ENCODE assay signal across 15 cellular contexts in genomic region chr3:48655063-48655462, GRCh38. TPM values are rescaled to one million over a fixed set of nuclear protein-coding genes. Genes with fewer than 3 reads are reported as not detected.
DNase-seq lines count a peak whose midpoint lies in the region; ATAC-seq and TF ChIP-seq lines count a peak whose summit lies in the region.
"Had no signal": no experiment of that assay in that cellular context is flagged by ENCODE, and none has a peak within 500 bp of the region (broad histone marks: within the 10 kb centered on the region; RNA-seq: fewer than 3 reads in every experiment).

No MANE protein-coding gene starts in this region.

- peak overlapping the region; percentile 88 for H3K27ac Mint-ChIP-seq in stimulated activated naive CD8-positive, alpha-beta T cell treated with anti-CD3 and anti-CD28 coated beads, Interleukin-15, Interleukin-2, amounts not matched to agents 100 ng/mL and 50 ng/mL, for 24 hours
- H3K27ac Mint-ChIP-seq in activated CD8-positive, alpha-beta T cell treated with anti-CD3 and anti-CD28 coated beads, Interleukin-2, amount 10 ng/mL, durations not matched to agents 7 days and 5 days = peak overlapping the region; percentile 92
- peak overlapping the region; percentile 68 for H3K27ac Mint-ChIP-seq in memory B cell

- peaks cover 21% of the 10 kb centered on the region for H3K4me1 Mint-ChIP-seq in stimulated activated naive CD8-positive, alpha-beta T cell treated with anti-CD3 and anti-CD28 coated beads, Interleukin-15, Interleukin-2, amounts not matched to agents 100 ng/mL and 50 ng/mL, for 24 hours (ENCODE audit: low read depth)
- peaks cover 28% of the 10 kb centered on the region for H3K4me1 Mint-ChIP-seq in activated CD8-positive, alpha-beta T cell treated with anti-CD3 and anti-CD28 coated beads, Interleukin-2, amount 10 ng/mL, durations not matched to agents 7 days and 5 days (ENCODE audit: low read depth)
- H3K4me1 Mint-ChIP-seq in memory B cell = peaks cover 19% of the 10 kb centered on the region

- H3K4me3 Mint-ChIP-seq in stimulated activated naive CD8-positive, alpha-beta T cell treated with anti-CD3 and anti-CD28 coated beads, Interleukin-15, Interleukin-2, amounts not matched to agents 100 ng/mL and 50 ng/mL, for 24 hours = peak overlapping the region; percentile 77
- H3K4me3 Mint-ChIP-seq in activated CD8-positive, alpha-beta T cell treated with anti-CD3 and anti-CD28 coated beads, Interleukin-2, amount 10 ng/mL, durations not matched to agents 7 days and 5 days = peak overlapping the region; percentile 80
- peak overlapping the region; percentile 81 for H3K4me3 Mint-ChIP-seq in memory B cell

- no peaks in the 10 kb centered on the region for H3K36me3 ChIP-seq in colonic mucosa
- H3K36me3 ChIP-seq: esophagus muscularis mucosa, prostate gland, SJSA1, vagina had no signal

- H3K9me3 Mint-ChIP-seq in stimulated activated naive CD8-positive, alpha-beta T cell treated with anti-CD3 and anti-CD28 coated beads, Interleukin-15, Interleukin-2, amounts not matched to agents 100 ng/mL and 50 ng/mL, for 24 hours = no peaks in the 10 kb centered on the region
- no peaks in the 10 kb centered on the region for H3K9me3 Mint-ChIP-seq in activated CD8-positive, alpha-beta T cell treated with anti-CD3 and anti-CD28 coated beads, Interleukin-2, amount 10 ng/mL, durations not matched to agents 7 days and 5 days (ENCODE audit: insufficient read depth)
- H3K9me3 Mint-ChIP-seq in memory B cell = no peaks in the 10 kb centered on the region

- POLR2A ChIA-PET in activated CD8-positive, alpha-beta T cell treated with anti-CD3 and anti-CD28 coated beads, Interleukin-2, amount 10 ng/mL, durations not matched to agents 7 days and 5 days (lab: Charles Lee) = interaction anchor here (1.5 to 1.7 kb wide), 2 partner anchors 20 to 46 kb away, joined by 3 to 4 read pairs; partner anchors contain the start of genes SLC26A6 and UQCRC1

- H3K27ac ChIP-seq in colonic mucosa = no peak overlapping the region
- H3K27ac ChIP-seq: SJSA1 had no signal

- H3K9ac ChIP-seq in colonic mucosa (ENCODE audit: low read depth in 2 of 2, low read length in 2 of 2) = no peak overlapping the region

- DNase-seq in stimulated activated naive CD8-positive, alpha-beta T cell treated with anti-CD3 and anti-CD28 coated beads, Interleukin-15, Interleukin-2, amounts not matched to agents 100 U/mL and 50 U/mL, for 24 hours = no peak
- no peak for DNase-seq in activated CD8-positive, alpha-beta T cell treated with anti-CD3 and anti-CD28 coated beads, Interleukin-2, amount 10 ng/mL, durations not matched to agents 7 days and 5 days
- no peak for DNase-seq in memory B cell (ENCODE audit: low spot score in 2 of 2)
- DNase-seq in colonic mucosa = no peak
- no peak for DNase-seq in stimulated activated CD8-positive, alpha-beta memory T cell treated with anti-CD3 and anti-CD28 coated beads, Interleukin-4, amount 100 ng/mL, for 48 hours
- no peak for DNase-seq in glomerular visceral epithelial cell (ENCODE audit: extremely low spot score)
- no peak for DNase-seq in Right ventricle myocardium inferior (ENCODE audit: missing footprints)
- DNase-seq: DND-41 had no signal

- H3K4me3 ChIP-seq in colonic mucosa = no peak overlapping the region
- H3K4me3 ChIP-seq: lung, SJSA1 had no signal

- H3K36me3 Mint-ChIP-seq in stimulated activated naive CD8-positive, alpha-beta T cell treated with anti-CD3 and anti-CD28 coated beads, Interleukin-15, Interleukin-2, amounts not matched to agents 100 ng/mL and 50 ng/mL, for 24 hours (ENCODE audit: low read depth) = no peaks in the 10 kb centered on the region
- H3K36me3 Mint-ChIP-seq in activated CD8-positive, alpha-beta T cell treated with anti-CD3 and anti-CD28 coated beads, Interleukin-2, amount 10 ng/mL, durations not matched to agents 7 days and 5 days (ENCODE audit: low read depth) = peaks cover 20% of the 10 kb centered on the region
- H3K36me3 Mint-ChIP-seq in memory B cell = no peaks in the 10 kb centered on the region

- no peak for TF ChIP-seq CTCF in colonic mucosa (IDR thresholded peaks at IDR 0.05)

- CTCF ChIA-PET in activated CD8-positive, alpha-beta T cell treated with anti-CD3 and anti-CD28 coated beads, Interleukin-2, amount 10 ng/mL, durations not matched to agents 7 days and 5 days (lab: Charles Lee) = interaction anchor here (1.1 kb wide), 1 partner anchor 20 kb away, joined by 3 read pairs; the partner anchor contains the start of gene SLC26A6

- no peaks in the 10 kb centered on the region for H3K9me3 ChIP-seq in colonic mucosa
- H3K9me3 ChIP-seq: esophagus muscularis mucosa, prostate gland, SJSA1, vagina had no signal

- no peaks in the 10 kb centered on the region for H3K4me1 ChIP-seq in colonic mucosa
- H3K4me1 ChIP-seq: prostate gland had no signal

- peaks cover 4% of the 10 kb centered on the region for H3K27me3 Mint-ChIP-seq in stimulated activated naive CD8-positive, alpha-beta T cell treated with anti-CD3 and anti-CD28 coated beads, Interleukin-15, Interleukin-2, amounts not matched to agents 100 ng/mL and 50 ng/mL, for 24 hours
- H3K27me3 Mint-ChIP-seq in activated CD8-positive, alpha-beta T cell treated with anti-CD3 and anti-CD28 coated beads, Interleukin-2, amount 10 ng/mL, durations not matched to agents 7 days and 5 days (ENCODE audit: low read depth) = no peaks in the 10 kb centered on the region
- H3K27me3 Mint-ChIP-seq in memory B cell = no peaks in the 10 kb centered on the region

- intact Hi-C loops in colonic mucosa (cut with DNase I) = loop anchor here (2.0 kb wide), 1 partner anchor 44 kb away; no protein-coding TSS in a partner anchor
- intact Hi-C loops in Right ventricle myocardium inferior (cut with DNase I) = no loop called here

- no peaks in the 10 kb centered on the region for H3K27me3 ChIP-seq in colonic mucosa
- H3K27me3 ChIP-seq: SJSA1, vagina had no signal

- no peak for ATAC-seq in stimulated activated naive CD8-positive, alpha-beta T cell treated with anti-CD3 and anti-CD28 coated beads, Interleukin-15, Interleukin-2, amounts not matched to agents 100 U/mL and 50 U/mL, for 24 hours
- no peak for ATAC-seq in activated CD8-positive, alpha-beta T cell treated with anti-CD3 and anti-CD28 coated beads, Interleukin-2, amount 10 ng/mL, durations not matched to agents 7 days and 5 days
- no peak for ATAC-seq in memory B cell (ENCODE audit: low read depth)
- no peak for ATAC-seq in Right ventricle myocardium inferior

RNA-seq across cellular contexts. Expression of gene CELSR3, which starts 7.6 kb away (rescaled TPM):
- total RNA-seq in activated CD8-positive, alpha-beta T cell treated with anti-CD3 and anti-CD28 coated beads, Interleukin-2, amount 10 ng/mL, durations not matched to agents 7 days and 5 days = 10 to 100 TPM; 19.5 to 20.2 TPM
- 1 to 10 TPM; 1.3 to 2.0 TPM for total RNA-seq in colonic mucosa
- total RNA-seq in Right ventricle myocardium inferior = 0.38 TPM

RNA-seq across cellular contexts. Expression of gene SLC26A6, which starts 19.8 kb away (rescaled TPM):
- 10 to 100 TPM; 58.0 to 61.5 TPM for total RNA-seq in activated CD8-positive, alpha-beta T cell treated with anti-CD3 and anti-CD28 coated beads, Interleukin-2, amount 10 ng/mL, durations not matched to agents 7 days and 5 days
- total RNA-seq in colonic mucosa (100 to 1,000 TPM in 1 of 2 donors, 10 to 100 TPM in 1; 94.9 to 112 TPM), Right ventricle myocardium inferior (14.1 TPM)

RNA-seq across cellular contexts. Expression of gene NCKIPSD, which starts 30.7 kb away (rescaled TPM):
- 10 to 100 TPM; 56.5 to 57.1 TPM for total RNA-seq in activated CD8-positive, alpha-beta T cell treated with anti-CD3 and anti-CD28 coated beads, Interleukin-2, amount 10 ng/mL, durations not matched to agents 7 days and 5 days
- total RNA-seq in colonic mucosa = 10 to 100 TPM; 24.3 to 29.7 TPM
- total RNA-seq in Right ventricle myocardium inferior = 15.4 TPM

RNA-seq across cellular contexts. Expression of gene TMEM89, which starts 33.5 kb away (rescaled TPM):
- total RNA-seq in activated CD8-positive, alpha-beta T cell treated with anti-CD3 and anti-CD28 coated beads, Interleukin-2, amount 10 ng/mL, durations not matched to agents 7 days and 5 days = under 1 TPM in 1 of 2 experiments, not detected in 1; 0.39 TPM
- total RNA-seq in colonic mucosa (under 1 TPM in 1 of 2 donors, not detected in 1; 0.42 TPM), Right ventricle myocardium inferior (not detected)
- total RNA-seq: esophagus muscularis mucosa, GM12878, lung, SJSA1, vagina had no signal

RNA-seq across cellular contexts. Expression of gene UQCRC1, which starts 45.6 kb away (rescaled TPM):
- 100 to 1,000 TPM; 196 to 202 TPM for total RNA-seq in activated CD8-positive, alpha-beta T cell treated with anti-CD3 and anti-CD28 coated beads, Interleukin-2, amount 10 ng/mL, durations not matched to agents 7 days and 5 days
- 100 to 1,000 TPM; 682 to 753 TPM for total RNA-seq in colonic mucosa
- 1,186 TPM for total RNA-seq in Right ventricle myocardium inferior

Comparison
In these comparisons a context has a peak if more than half of its experiments do, and no peak if none do; other contexts are left out.
1. RNA of gene CELSR3, which starts 7.6 kb away (total RNA-seq): 19.5 to 20.2 TPM in activated CD8-positive, alpha-beta T cell treated with anti-CD3 and anti-CD28 coated beads, Interleukin-2, amount 10 ng/mL, durations not matched to agents 7 days and 5 days; 1.3 to 2.0 TPM in colonic mucosa and 0.38 TPM in Right ventricle myocardium inferior (single experiment); every median in the first group is over 4 times any median in the second.
2. Peak in every context shown above with its lines, with median percentiles within 50 percentile points of each other: H3K27ac Mint-ChIP-seq and H3K4me3 Mint-ChIP-seq.